Comparison of ENCODE assay signal across 22 cellular contexts in the genomic region with DNA sequence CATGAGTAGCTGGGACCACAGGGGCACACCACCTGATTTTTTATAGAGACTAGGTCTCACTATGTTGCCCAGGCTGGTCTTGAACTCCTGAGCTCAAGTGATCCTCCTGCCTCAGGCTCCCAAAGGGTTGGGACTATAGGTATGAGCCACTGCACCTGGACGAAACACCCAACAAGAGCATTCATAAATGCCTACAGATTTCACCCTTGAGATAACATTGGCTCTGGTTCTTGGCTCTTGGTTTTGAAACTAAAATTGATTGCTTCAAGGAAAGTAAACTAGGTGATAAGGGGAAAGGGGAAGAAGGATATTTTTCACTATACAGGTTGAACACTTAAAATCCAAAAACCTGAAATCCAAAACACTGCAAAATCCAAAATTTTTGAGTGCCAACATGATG.
"Had no signal": no experiment of that assay in that cellular context is flagged by ENCODE, and none has a peak within 500 bp of the region (broad histone marks: within the 10 kb centered on the region; RNA-seq: fewer than 3 reads in every experiment).

No MANE protein-coding gene starts in this region.

- H3K4me3 ChIP-seq: coronary artery, dorsolateral prefrontal cortex, esophagus muscularis mucosa, gastroesophageal sphincter, heart left ventricle, hepatocyte, left lung, lower lobe of right lung, mucosa of descending colon had no signal

- H3K4me1 ChIP-seq: foreskin keratinocyte, gastroesophageal sphincter, lower lobe of right lung had no signal

- H3K27ac Mint-ChIP-seq: mesothelial cell of epicardium had no signal

- H3K9me3 Mint-ChIP-seq: immature natural killer cell, mesothelial cell of epicardium had no signal

- FAIRE-seq: endothelial cell of umbilical vein, frontal cortex, keratinocyte had no signal

- H3K4me3 Mint-ChIP-seq: immature natural killer cell, mesothelial cell of epicardium had no signal

- H3K27me3 ChIP-seq: dorsolateral prefrontal cortex, esophagus muscularis mucosa, foreskin keratinocyte, gastroesophageal sphincter, heart left ventricle, hepatocyte, left lung had no signal

- ATAC-seq: foreskin keratinocyte, gastroesophageal sphincter, heart left ventricle, left cardiac atrium, left lung, left ventricle myocardium superior, lower lobe of right lung, mucosa of descending colon had no signal

- H3K4me1 Mint-ChIP-seq: immature natural killer cell had no signal

- DNase-seq: dermis blood vessel endothelial cell; dorsolateral prefrontal cortex; effector CD4-positive, alpha-beta T cell; effector memory CD4-positive, alpha-beta T cell; foreskin keratinocyte; heart left ventricle; hypothalamus; immature natural killer cell; left cardiac atrium; left lung; left ventricle myocardium superior; lower lobe of right lung; mesenchymal stem cell; mucosa of descending colon had no signal

- H3K9me3 ChIP-seq: esophagus muscularis mucosa, gastroesophageal sphincter, heart left ventricle, left lung, lower lobe of right lung, mucosa of descending colon had no signal

- H3K27ac ChIP-seq: coronary artery, dorsolateral prefrontal cortex, esophagus muscularis mucosa, foreskin keratinocyte, gastroesophageal sphincter, hepatocyte, lower lobe of right lung had no signal
